ENCODE assay signal across 17 cellular contexts in genomic region chr2:20074901-20075300, GRCh38. TPM values are rescaled to one million over a fixed set of nuclear protein-coding genes. Genes with fewer than 3 reads are reported as not detected.
DNase-seq lines count a peak whose midpoint lies in the region; ATAC-seq and TF ChIP-seq lines count a peak whose summit lies in the region.
"Had no signal": no experiment of that assay in that cellular context is flagged by ENCODE, and none has a peak within 500 bp of the region (broad histone marks: within the 10 kb centered on the region; RNA-seq: fewer than 3 reads in every experiment).

No MANE protein-coding gene starts in this region.

- H3K4me1 Mint-ChIP-seq in brain (peaks cover 51% of the 10 kb centered on the region), nephron progenitor cell (peaks cover 44% of the 10 kb centered on the region)
- no peaks in the 10 kb centered on the region for H3K4me1 Mint-ChIP-seq in activated T-cell treated with anti-CD3 and anti-CD28 coated beads, Interleukin-2, amount 50 U/mL, for 24 hours (ENCODE audit: low read depth)

- H3K4me3 ChIP-seq in heart right ventricle = no peak overlapping the region
- H3K4me3 ChIP-seq in testis = no peak overlapping the region
- H3K4me3 ChIP-seq: BLaER1 treated with 17β-estradiol and CSF1 and Interleukin-3, amounts not matched to agents 10 nM and 100 nM; Peyer's patch had no signal

- no peaks in the 10 kb centered on the region for H3K27me3 Mint-ChIP-seq in brain
- H3K27me3 Mint-ChIP-seq in nephron progenitor cell (ENCODE audit: low read depth, poor library complexity) = no peaks in the 10 kb centered on the region
- H3K27me3 Mint-ChIP-seq in activated T-cell treated with anti-CD3 and anti-CD28 coated beads, Interleukin-2, amount 50 U/mL, for 24 hours = peaks cover 8% of the 10 kb centered on the region

- H3K36me3 ChIP-seq in heart right ventricle (no peaks in the 10 kb centered on the region), testis (ENCODE audit: low read depth, missing control alignments) (no peaks in the 10 kb centered on the region)
- H3K36me3 ChIP-seq: BLaER1 treated with 17β-estradiol and CSF1 and Interleukin-3, amounts not matched to agents 10 nM and 100 nM; Peyer's patch had no signal

- TF ChIP-seq CTCF in heart right ventricle (IDR thresholded peaks at IDR 0.05) = no peak
- no peak for TF ChIP-seq CTCF in brain (conservative IDR thresholded peaks at IDR 0.05)
- TF ChIP-seq CTCF in nephron progenitor cell (IDR thresholded peaks at IDR 0.05) = no peak
- no peak for TF ChIP-seq CTCF in testis (IDR thresholded peaks at IDR 0.05)

- DNase-seq in heart right ventricle (no peak), Right ventricle myocardium inferior (ENCODE audit: missing footprints) (no peak), nephron progenitor cell (no peak), testis (no peak), HT-29 (ENCODE audit: low spot score) (no peak)
- DNase-seq in activated T-cell treated with anti-CD3 and anti-CD28 coated beads, Interleukin-2, amount 50 U/mL, for 24 hours = no peak
- DNase-seq: CD8-positive, alpha-beta T cell; MM.1S; NCI-H1105; NCI-H1694; NCI-H2081 treated with DMSO at 0.1 percent for 48 hours; NCI-H748 treated with DMSO at 0.1 percent for 48 hours; NK-92 treated with Interleukin-12 subunit alpha and Interleukin-12 subunit beta, amount 100 ng/mL, for 24 hours; Peyer's patch had no signal

- intact Hi-C loops in heart right ventricle (cut with DNase I) = no loop called here
- intact Hi-C loops in Right ventricle myocardium inferior (cut with DNase I) = loop anchor here (5.0 kb wide), 1 partner anchor 43 kb away; no protein-coding TSS in a partner anchor
- intact Hi-C loops in testis (cut with DNase I; ENCODE audit: low total_unique reads) = no loop called here

- H3K27ac Mint-ChIP-seq in brain (peak overlapping the region in 3 of 5 experiments; percentile 31 to 55 (median 51)), nephron progenitor cell (peak overlapping the region; percentile 8)
- no peak overlapping the region for H3K27ac Mint-ChIP-seq in activated T-cell treated with anti-CD3 and anti-CD28 coated beads, Interleukin-2, amount 50 U/mL, for 24 hours
- H3K27ac Mint-ChIP-seq: CD8-positive, alpha-beta T cell had no signal

- ATAC-seq in heart right ventricle (no peak), Right ventricle myocardium inferior (no peak), HG02981 (IDR thresholded peaks at IDR 0.05; ENCODE audit: unreplicated experiment) (no peak)
- ATAC-seq: CD8-positive, alpha-beta T cell had no signal

- WGBS in heart right ventricle, 2 donors = 68 to 72% methylated on average over 8 of the region's 8 CpGs
- WGBS in testis, 2 donors = 43 to 57% methylated on average over 8 of the region's 8 CpGs

- H3K4me1 ChIP-seq in heart right ventricle (peaks cover 12 to 46% (median 24%) of the 10 kb centered on the region in 9 donors), testis (peaks cover 47% of the 10 kb centered on the region)
- H3K4me1 ChIP-seq: Peyer's patch had no signal

- H3K27ac ChIP-seq in heart right ventricle (peak overlapping the region in 7 of 10 donors; percentile 70 to 85 (median 83)), testis (peak overlapping the region; percentile 75 to 80)
- H3K27ac ChIP-seq: BLaER1 treated with 17β-estradiol and CSF1 and Interleukin-3, amounts not matched to agents 10 nM and 100 nM; Peyer's patch had no signal

- H3K36me3 Mint-ChIP-seq in brain (no peaks in the 10 kb centered on the region), nephron progenitor cell (ENCODE audit: low read depth) (peaks cover 5% of the 10 kb centered on the region)
- no peaks in the 10 kb centered on the region for H3K36me3 Mint-ChIP-seq in activated T-cell treated with anti-CD3 and anti-CD28 coated beads, Interleukin-2, amount 50 U/mL, for 24 hours (ENCODE audit: low read depth)
- H3K36me3 Mint-ChIP-seq: CD8-positive, alpha-beta T cell had no signal

- no peaks in the 10 kb centered on the region for H3K27me3 ChIP-seq in heart right ventricle
- no peaks in the 10 kb centered on the region for H3K27me3 ChIP-seq in testis
- H3K27me3 ChIP-seq: BLaER1 treated with 17β-estradiol and CSF1 and Interleukin-3, amounts not matched to agents 10 nM and 100 nM; Peyer's patch had no signal

- no peak for TF ChIP-seq POLR2A in testis (IDR thresholded peaks at IDR 0.05)

- H3K9me3 ChIP-seq in heart right ventricle (peaks cover 0 to 10% (median 0%) of the 10 kb centered on the region in 11 donors), testis (no peaks in the 10 kb centered on the region)
- H3K9me3 ChIP-seq: Peyer's patch had no signal

- H3K9me3 Mint-ChIP-seq in brain (peaks cover 0 to 12% (median 3%) of the 10 kb centered on the region in 5 experiments), nephron progenitor cell (peaks cover 21% of the 10 kb centered on the region)
- H3K9me3 Mint-ChIP-seq in activated T-cell treated with anti-CD3 and anti-CD28 coated beads, Interleukin-2, amount 50 U/mL, for 24 hours = no peaks in the 10 kb centered on the region
- H3K9me3 Mint-ChIP-seq: CD8-positive, alpha-beta T cell had no signal

- H3K4me3 Mint-ChIP-seq in brain (no peak overlapping the region), nephron progenitor cell (no peak overlapping the region)
- no peak overlapping the region for H3K4me3 Mint-ChIP-seq in activated T-cell treated with anti-CD3 and anti-CD28 coated beads, Interleukin-2, amount 50 U/mL, for 24 hours
- H3K4me3 Mint-ChIP-seq: CD8-positive, alpha-beta T cell had no signal

RNA-seq across cellular contexts. Expression of gene LAPTM4A, which starts 23.5 kb away (rescaled TPM):
- total RNA-seq in heart right ventricle (100 to 1,000 TPM; 138 to 325 (median 183) TPM), Right ventricle myocardium inferior (242 TPM), testis (100 to 1,000 TPM; 331 to 431 TPM)
- polyA plus RNA-seq in heart right ventricle (100 to 1,000 TPM in 1 of 2 donors, 10 to 100 TPM in 1; 83.3 to 208 TPM), brain (ENCODE audit: insufficient read depth, low read depth, low replicate concordance) (256 TPM), testis (ENCODE audit: insufficient read depth, low read depth, low replicate concordance) (712 TPM)
- 22.7 and 26.8 TPM in 2 replicates for total RNA-seq in HT-29 (2014; rRNA removed; shearing (Covaris generic))
